9 cellular contexts compared by ENCODE assay signal in the genomic region with DNA sequence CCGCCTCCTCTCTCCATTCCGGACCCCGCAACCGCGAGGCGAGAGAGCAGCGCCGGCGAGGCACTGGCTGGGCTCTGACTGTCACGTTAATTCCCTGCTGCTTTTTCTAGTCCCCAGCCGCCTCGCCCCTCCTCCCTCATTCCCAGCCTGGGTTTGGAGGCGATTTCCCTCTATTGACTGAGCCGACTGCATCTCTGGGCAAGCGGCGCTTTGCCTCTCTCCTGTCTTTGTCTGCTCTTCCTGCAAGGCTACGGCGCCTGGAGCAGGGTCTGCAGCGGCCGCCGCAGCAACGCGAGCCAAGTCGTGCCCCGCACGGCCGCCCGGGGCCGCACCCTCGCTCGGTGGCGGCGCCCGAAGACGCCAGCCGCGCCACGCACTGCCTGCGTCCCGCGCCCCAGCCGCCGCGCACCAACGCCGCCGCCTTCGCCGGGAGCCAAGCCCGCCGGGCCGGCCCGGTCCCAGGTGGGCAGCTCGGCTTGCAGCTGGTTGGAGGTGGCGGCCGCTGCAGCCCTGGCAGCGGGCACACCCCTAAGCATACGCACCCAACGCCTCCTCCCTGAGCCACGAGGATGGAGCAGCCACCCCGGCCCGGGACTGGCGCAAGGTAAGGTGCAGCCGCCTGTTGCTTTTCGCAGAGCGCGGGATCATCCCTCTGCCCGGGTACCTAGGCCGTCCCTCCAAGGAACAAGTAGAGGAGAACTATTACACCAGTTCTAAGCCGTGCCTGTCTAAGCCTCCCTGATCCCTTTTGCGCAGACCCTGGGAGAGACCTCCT. TPM values are rescaled to one million over a fixed set of nuclear protein-coding genes. Genes with fewer than 3 reads are reported as not detected.
DNase-seq lines count a peak whose midpoint lies in the region; ATAC-seq and TF ChIP-seq lines count a peak whose summit lies in the region.
"Had no signal": no experiment of that assay in that cellular context is flagged by ENCODE, and none has a peak within 500 bp of the region (broad histone marks: within the 10 kb centered on the region; RNA-seq: fewer than 3 reads in every experiment).

A gene with protein sequence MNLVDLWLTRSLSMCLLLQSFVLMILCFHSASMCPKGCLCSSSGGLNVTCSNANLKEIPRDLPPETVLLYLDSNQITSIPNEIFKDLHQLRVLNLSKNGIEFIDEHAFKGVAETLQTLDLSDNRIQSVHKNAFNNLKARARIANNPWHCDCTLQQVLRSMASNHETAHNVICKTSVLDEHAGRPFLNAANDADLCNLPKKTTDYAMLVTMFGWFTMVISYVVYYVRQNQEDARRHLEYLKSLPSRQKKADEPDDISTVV (plus strand): TSS at position 139 of the 775 bp plus-strand sequence. CDS start 86,901 bp downstream, outside the sequence.

- H3K9me3 Mint-ChIP-seq in Caco-2 (ENCODE audit: unreplicated experiment), result no peaks in the 10 kb centered on the region
- no peaks in the 10 kb centered on the region for H3K9me3 Mint-ChIP-seq in stimulated activated naive B cell treated with anti-CD40 and anti-IgM and Interleukin-4, amounts not matched to agents 10 μg/mL and 1 μg/mL and 100 μg/mL, for 72 hours

- WGBS in heart left ventricle, 4 donors, result 1 to 2% (median 1%) methylated on average over 35 to 71 of the region's 71 CpGs

- TF ChIP-seq CTCF in heart left ventricle (IDR thresholded peaks at IDR 0.05) (no peak), Caco-2 (IDR thresholded peaks at IDR 0.05; ENCODE audit: insufficient read depth in 1 of 2, low read depth in 1 of 2, low read length in 1 of 2, severe bottlenecking in 1 of 2, unreplicated experiment in 1 of 2) (no peak)

- TF ChIP-seq POLR2A in heart left ventricle (IDR thresholded peaks at IDR 0.05), result no peak

- H3K4me1 Mint-ChIP-seq in Caco-2 (ENCODE audit: low read depth, unreplicated experiment), result no peaks in the 10 kb centered on the region
- peaks cover 1 to 6% of the 10 kb centered on the region in 2 donors for H3K4me1 Mint-ChIP-seq in stimulated activated naive B cell treated with anti-CD40 and anti-IgM and Interleukin-4, amounts not matched to agents 10 μg/mL and 1 μg/mL and 100 μg/mL, for 72 hours

- no peak within 1 kb of the TSS for H3K4me3 Mint-ChIP-seq in Caco-2 (ENCODE audit: unreplicated experiment)
- H3K4me3 Mint-ChIP-seq in stimulated activated naive B cell treated with anti-CD40 and anti-IgM and Interleukin-4, amounts not matched to agents 10 μg/mL and 1 μg/mL and 100 μg/mL, for 72 hours, result no peak within 1 kb of the TSS

- peaks cover 8% of the 10 kb centered on the region for H3K27me3 Mint-ChIP-seq in Caco-2 (ENCODE audit: insufficient read depth, unreplicated experiment)
- H3K27me3 Mint-ChIP-seq in stimulated activated naive B cell treated with anti-CD40 and anti-IgM and Interleukin-4, amounts not matched to agents 10 μg/mL and 1 μg/mL and 100 μg/mL, for 72 hours, result peaks cover 45 to 48% of the 10 kb centered on the region in 2 donors

- H3K36me3 ChIP-seq in heart left ventricle, result no peaks in the 10 kb centered on the region
- no peaks in the 10 kb centered on the region for H3K36me3 ChIP-seq in Caco-2 (ENCODE audit: control insufficient read depth, insufficient read depth, low read length)

- H3K4me1 ChIP-seq in heart left ventricle (peaks cover 0 to 24% (median 8%) of the 10 kb centered on the region in 12 donors), Caco-2 (no peaks in the 10 kb centered on the region)

- POLR2A ChIA-PET in Caco-2 (lab: Charles Lee), result no interaction called here

- no peaks in the 10 kb centered on the region for H3K9me3 ChIP-seq in heart left ventricle
- H3K9me3 ChIP-seq in Caco-2, result no peaks in the 10 kb centered on the region

- ATAC-seq in heart left ventricle (peak in 1 of 4 donors; percentile 20), HG03521 (IDR thresholded peaks at IDR 0.05; ENCODE audit: unreplicated experiment) (no peak)
- ATAC-seq in stimulated activated naive B cell treated with anti-CD40 and anti-IgM and Interleukin-4, amounts not matched to agents 10 μg/mL and 1 μg/mL and 100 μg/mL, for 72 hours (replicated peaks), result no peak

- peak within 1 kb of the TSS; percentile 23 to 58 (median 46) for H3K4me3 ChIP-seq in heart left ventricle
- H3K4me3 ChIP-seq in Caco-2 (ENCODE audit: low read depth, low read length), result no peak within 1 kb of the TSS

- no peak within 1 kb of the TSS for H3K27ac Mint-ChIP-seq in Caco-2 (ENCODE audit: unreplicated experiment)
- H3K27ac Mint-ChIP-seq in stimulated activated naive B cell treated with anti-CD40 and anti-IgM and Interleukin-4, amounts not matched to agents 10 μg/mL and 1 μg/mL and 100 μg/mL, for 72 hours, result no peak within 1 kb of the TSS

- H3K27me3 ChIP-seq in heart left ventricle, result peaks cover 12 to 66% (median 39%) of the 10 kb centered on the region in 9 donors
- H3K27me3 ChIP-seq in Caco-2 (replicated peaks; ENCODE audit: control insufficient read depth, insufficient read depth, low read length), result no peaks in the 10 kb centered on the region

- no peak within 1 kb of the TSS for H3K27ac ChIP-seq in heart left ventricle

- intact Hi-C loops in heart left ventricle (cut with DNase I) (no loop called here), Caco-2 (cut with micrococcal nuclease; ENCODE audit: unreplicated experiment) (no loop called here)

- BruUV-seq in Caco-2 (replicated peaks; lab: Mats Ljungman, UMichigan), result no TSS peak

- no peaks in the 10 kb centered on the region for H3K36me3 Mint-ChIP-seq in Caco-2 (ENCODE audit: insufficient read depth, unreplicated experiment)
- no peaks in the 10 kb centered on the region for H3K36me3 Mint-ChIP-seq in stimulated activated naive B cell treated with anti-CD40 and anti-IgM and Interleukin-4, amounts not matched to agents 10 μg/mL and 1 μg/mL and 100 μg/mL, for 72 hours

- DNase-seq in AG20443 (ENCODE audit: low spot score), result peak; percentile 11
- peak; percentile 32 for DNase-seq in NCI-H345 treated with DMSO at 0.1 percent for 48 hours (lab: John Stamatoyannopoulos, UW; ENCODE audit: unreplicated experiment)
- DNase-seq in heart left ventricle, result peak in 2 of 5 donors; percentile 17 to 19
- DNase-seq in occipital lobe (lab: John Stamatoyannopoulos, UW), result no peak
- DNase-seq in stimulated activated CD4-positive, alpha-beta T cell treated with anti-CD3 and anti-CD28 coated beads, Interleukin-15, amount 100 ng/mL, for 24 hours, result no peak
- DNase-seq in Caco-2, result no peak
- no peak for DNase-seq in stimulated activated naive B cell treated with anti-CD40 and anti-IgM and Interleukin-4, amounts not matched to agents 10 μg/mL and 1 μg/mL and 100 μg/mL, for 72 hours

- CTCF ChIA-PET in Caco-2 (lab: Charles Lee), result no interaction called here

RNA-seq across cellular contexts. Expression of the gene that starts here (rescaled TPM):
- total RNA-seq in heart left ventricle, result under 1 TPM in 6 of 9 donors, not detected in 3; 0.04 to 0.32 (median 0.24) TPM
- polyA plus RNA-seq in heart left ventricle, result under 1 TPM in 1 of 2 donors, not detected in 1; 0.11 TPM
- total RNA-seq in occipital lobe, result 51.3 TPM
- not detected in 2 replicates for total RNA-seq in Caco-2 (2022)
- total RNA-seq: RPMI7951 had no signal

Comparison
In these comparisons a context has a peak if more than half of its experiments do, and no peak if none do; other contexts are left out.
1. RNA of the gene that starts here (total RNA-seq): 51.3 TPM in occipital lobe (single experiment); 0.04 to 0.32 TPM in heart left ventricle and not detected in Caco-2; every median in the first group is over 10 times any median in the second.
2. DNase-seq: peak in AG20443 (single experiment) and NCI-H345 treated with DMSO at 0.1 percent for 48 hours (single experiment); none in occipital lobe (single experiment), stimulated activated CD4-positive, alpha-beta T cell treated with anti-CD3 and anti-CD28 coated beads, Interleukin-15, amount 100 ng/mL, for 24 hours (single experiment), Caco-2 (0 of 2) and stimulated activated naive B cell treated with anti-CD40 and anti-IgM and Interleukin-4, amounts not matched to agents 10 μg/mL and 1 μg/mL and 100 μg/mL, for 72 hours (single experiment).